14 cellular contexts compared by ENCODE assay signal in the genomic region with DNA sequence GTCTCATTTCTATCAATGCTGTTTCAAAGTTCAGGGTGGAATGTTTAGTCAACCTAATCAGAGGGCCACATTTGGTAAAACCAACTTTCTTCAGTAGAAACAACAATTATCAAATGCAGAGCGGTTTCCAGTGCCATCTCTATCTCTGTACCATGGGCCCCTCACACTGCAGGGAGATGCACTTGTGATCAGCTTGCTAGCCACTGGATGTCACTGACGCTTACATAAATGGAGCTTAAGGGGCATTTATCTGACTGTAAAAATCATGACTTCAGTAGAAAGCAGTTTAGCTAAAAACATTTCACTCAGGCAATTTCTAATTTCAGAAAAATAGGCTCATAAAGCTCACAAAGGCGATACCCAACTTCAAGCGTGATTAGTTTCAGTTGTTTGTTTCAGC.
DNase-seq lines count a peak whose midpoint lies in the region; ATAC-seq and TF ChIP-seq lines count a peak whose summit lies in the region.
"Had no signal": no experiment of that assay in that cellular context is flagged by ENCODE, and none has a peak within 500 bp of the region (broad histone marks: within the 10 kb centered on the region; RNA-seq: fewer than 3 reads in every experiment).

No MANE protein-coding gene starts in this region.

- no peak overlapping the region for H4K91ac ChIP-seq in IMR-90 (ENCODE audit: insufficient read depth, low read depth, low read length)

- no peaks in the 10 kb centered on the region for H3K9me2 ChIP-seq in hepatocyte (replicated peaks; ENCODE audit: insufficient read depth)

- H3K4me3 ChIP-seq in AG10803 (ENCODE audit: low read length) (no peak overlapping the region), IMR-90 (ENCODE audit: insufficient read depth, low read depth, low read length) (no peak overlapping the region), hepatocyte (no peak overlapping the region)
- H3K4me3 ChIP-seq: stomach had no signal

- no peaks in the 10 kb centered on the region for H3K36me3 ChIP-seq in IMR-90 (ENCODE audit: control insufficient read depth, insufficient read depth, low read length)
- H3K36me3 ChIP-seq in hepatocyte (replicated peaks; ENCODE audit: insufficient read depth, low read depth) = no peaks in the 10 kb centered on the region
- H3K36me3 ChIP-seq: stomach had no signal

- H3K79me2 ChIP-seq in hepatocyte = no peaks in the 10 kb centered on the region

- H3K56ac ChIP-seq in IMR-90 (ENCODE audit: extremely low read depth, insufficient read depth, low read length) = no peak overlapping the region

- CTCF ChIA-PET in IMR-90 (lab: Yijun Ruan, JAX) (no interaction called here), WTC11 (lab: Charles Lee) (interaction anchor here (1.2 kb wide), 1 partner anchor 9 kb away, joined by 4 read pairs; no protein-coding TSS in a partner anchor)

- no peaks in the 10 kb centered on the region for H3K9me1 ChIP-seq in IMR-90 (ENCODE audit: insufficient read depth, low read length)

- no peaks in the 10 kb centered on the region for H3K4me1 Mint-ChIP-seq in WTC11

- H2AK5ac ChIP-seq in IMR-90 (ENCODE audit: low read depth, low read length) = no peak overlapping the region

- POLR2A ChIA-PET in IMR-90 (lab: Charles Lee; ENCODE audit: unreplicated experiment) = no interaction called here
- POLR2A ChIA-PET in WTC11 (lab: Charles Lee) = no interaction called here

- H3K4me1 ChIP-seq in IMR-90 (ENCODE audit: control insufficient read depth, insufficient read depth, low read length) (no peaks in the 10 kb centered on the region), hepatocyte (ENCODE audit: insufficient read depth) (peaks cover 19% of the 10 kb centered on the region)
- H3K4me1 ChIP-seq: stomach had no signal

- no peak overlapping the region for H3K23ac ChIP-seq in IMR-90 (ENCODE audit: low read depth, low read length)

- H2BK120ac ChIP-seq in IMR-90 (ENCODE audit: low read depth, low read length) = no peak overlapping the region

- in situ Hi-C loops in IMR-90 (cut with MboI; ENCODE audit: low sequenced_read_pairs) = no loop called here

- H3K79me1 ChIP-seq in IMR-90 (ENCODE audit: low read depth in 1 of 2, low read length in 2 of 2) = no peaks in the 10 kb centered on the region

- no CpG with 5 or more reads among the region's 4 CpGs for WGBS in IMR-90 (ENCODE audit: extremely low coverage in 2 of 2, insufficient read length in 1 of 2), 2 experiments
- WGBS in hepatocyte (ENCODE audit: low lambda C conversion rate, missing lambda C conversion rate) = 68% methylated on average over 4 of the region's 4 CpGs

- no peak overlapping the region for H2BK15ac ChIP-seq in IMR-90 (ENCODE audit: low read depth, low read length)

- H2AFZ ChIP-seq in IMR-90 (replicated peaks; ENCODE audit: low read length, poor library complexity) (no peak overlapping the region), hepatocyte (no peak overlapping the region)

- no peak overlapping the region for H4K5ac ChIP-seq in IMR-90 (ENCODE audit: low read depth, low read length)

- no peaks in the 10 kb centered on the region; the same call in none of the 2 replicates for H3K9me3 ChIP-seq in IMR-90 (ENCODE audit: control insufficient read depth, insufficient read depth, low read length)
- H3K9me3 ChIP-seq in hepatocyte (ENCODE audit: low read depth) = no peaks in the 10 kb centered on the region
- H3K9me3 ChIP-seq: stomach had no signal

- DNase-seq in AG10803 (ENCODE audit: low read depth) = peak; percentile 44
- peak; percentile 29 for DNase-seq in IMR-90
- DNase-seq in WTC11 (ENCODE audit: low spot score) = no peak
- DNase-seq in hepatocyte (ENCODE audit: low spot score) = no peak
- DNase-seq in amygdala (lab: John Stamatoyannopoulos, UW) = no peak
- no peak for DNase-seq in NCI-H1092 treated with DMSO at 0.1 percent for 48 hours (lab: John Stamatoyannopoulos, UW)
- DNase-seq in activated effector memory CD4-positive, alpha-beta T cell treated with Interleukin-2 at 50 U/mL for 16 hours = no peak
- no peak for DNase-seq in stimulated activated naive CD4-positive, alpha-beta T cell (lab: John Stamatoyannopoulos, UW)
- DNase-seq: activated CD8-positive, alpha-beta memory T cell treated with anti-CD3 and anti-CD28 coated beads, Interleukin-2, amount 50 U/mL, for 48 hours; CD8-positive, alpha-beta memory T cell; effector CD4-positive, alpha-beta T cell; NCI-H2107; stomach had no signal

- no peaks in the 10 kb centered on the region for H3K27me3 ChIP-seq in IMR-90 (ENCODE audit: control insufficient read depth, insufficient read depth, low read length)
- H3K27me3 ChIP-seq in hepatocyte = no peaks in the 10 kb centered on the region
- H3K27me3 ChIP-seq: stomach had no signal

- ATAC-seq in IMR-90 (ENCODE audit: low read depth) (no peak), WTC11 (peak; percentile 51)

- dilution Hi-C loops in IMR-90 (cut with HindIII; ENCODE audit: low sequenced_read_pairs, unreplicated experiment) = no loop called here

- H4K20me1 ChIP-seq in IMR-90 (ENCODE audit: insufficient read depth, low read length) (no peaks in the 10 kb centered on the region), hepatocyte (ENCODE audit: insufficient read depth, poor library complexity, severe bottlenecking) (no peaks in the 10 kb centered on the region)

- no peak overlapping the region for H4K8ac ChIP-seq in IMR-90 (ENCODE audit: low read depth in 2 of 2, low read length in 2 of 2)

- H2BK5ac ChIP-seq in IMR-90 (ENCODE audit: low read depth, low read length, poor library complexity, severe bottlenecking) = no peak overlapping the region

- TF ChIP-seq POLR2A in IMR-90 (IDR thresholded peaks at IDR 0.05; ENCODE audit: low read depth, low read length) = no peak

- H3K27ac ChIP-seq in IMR-90 (ENCODE audit: insufficient read depth, low read length) = no peak overlapping the region
- H3K27ac ChIP-seq in hepatocyte = no peak overlapping the region
- H3K27ac ChIP-seq: RWPE1, stomach had no signal

- no peak overlapping the region for H3K4ac ChIP-seq in IMR-90 (ENCODE audit: low read depth, low read length)

- no peak overlapping the region for H3K9ac ChIP-seq in IMR-90 (ENCODE audit: low read depth, low read length)

- no peak overlapping the region for H3K4me2 ChIP-seq in IMR-90 (ENCODE audit: low read depth, low read length)
- H3K4me2 ChIP-seq in hepatocyte = no peak overlapping the region

- no peak overlapping the region for H3K14ac ChIP-seq in IMR-90 (replicated peaks; ENCODE audit: low read depth, low read length)

- peaks cover 7% of the 10 kb centered on the region; the same call in 1 of the 2 replicates for H3K36me3 Mint-ChIP-seq in WTC11

- H2AK9ac ChIP-seq in IMR-90 (replicated peaks; ENCODE audit: low read depth, low read length, poor library complexity) = no peak overlapping the region

- H2BK20ac ChIP-seq in IMR-90 (ENCODE audit: low read depth, low read length) = no peak overlapping the region

- peak; percentile 48 for TF ChIP-seq RAD21 in IMR-90 (IDR thresholded peaks at IDR 0.05; ENCODE audit: low read length)

- no TSS peak for BruUV-seq in IMR-90 (replicated peaks; lab: Mats Ljungman, UMichigan)

- no peak overlapping the region for H3K18ac ChIP-seq in IMR-90 (ENCODE audit: low read depth, low read length)

- H3K9me3 Mint-ChIP-seq in WTC11 = peaks cover 8% of the 10 kb centered on the region
- H3K9me3 Mint-ChIP-seq: CD8-positive, alpha-beta memory T cell had no signal

- TF ChIP-seq CTCF in AG10803 (conservative IDR thresholded peaks at IDR 0.05; ENCODE audit: low read length) (peak; percentile 45), IMR-90 (conservative IDR thresholded peaks at IDR 0.05; ENCODE audit: low read depth, low read length) (0 out of 2 replicates have a peak, but pooled peaks have one; percentile 20), WTC11 (IDR thresholded peaks at IDR 0.05) (no peak), hepatocyte (IDR thresholded peaks at IDR 0.05; ENCODE audit: poor library complexity) (peak; percentile 31)

- no peak overlapping the region for H3K4me3 Mint-ChIP-seq in WTC11
- H3K4me3 Mint-ChIP-seq: CD8-positive, alpha-beta memory T cell had no signal

- H3K27me3 Mint-ChIP-seq in WTC11 (ENCODE audit: low read depth) = no peaks in the 10 kb centered on the region; the same call in 1 of the 2 replicates

- H3K27ac Mint-ChIP-seq in WTC11 = no peak overlapping the region
- H3K27ac Mint-ChIP-seq: CD8-positive, alpha-beta memory T cell had no signal

- intact Hi-C loops in IMR-90 (cut with micrococcal nuclease) = no loop called here

TF ChIP-seq in IMR-90, 13 proteins besides CTCF, POLR2A, EP300 and RAD21 (continues in another document):
- TF ChIP-seq FOS (IDR thresholded peaks at IDR 0.05; ENCODE audit: low read depth, low read length) = no peak
- TF ChIP-seq, protein P1, sequence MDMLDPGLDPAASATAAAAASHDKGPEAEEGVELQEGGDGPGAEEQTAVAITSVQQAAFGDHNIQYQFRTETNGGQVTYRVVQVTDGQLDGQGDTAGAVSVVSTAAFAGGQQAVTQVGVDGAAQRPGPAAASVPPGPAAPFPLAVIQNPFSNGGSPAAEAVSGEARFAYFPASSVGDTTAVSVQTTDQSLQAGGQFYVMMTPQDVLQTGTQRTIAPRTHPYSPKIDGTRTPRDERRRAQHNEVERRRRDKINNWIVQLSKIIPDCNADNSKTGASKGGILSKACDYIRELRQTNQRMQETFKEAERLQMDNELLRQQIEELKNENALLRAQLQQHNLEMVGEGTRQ (IDR thresholded peaks at IDR 0.05; ENCODE audit: low read depth, low read length) = no peak

TF ChIP-seq in WTC11, 78 proteins besides CTCF, POLR2A, EP300 and RAD21 (continues in another document):
- TF ChIP-seq FOXP1 (CRISPR knock-in tag; IDR thresholded peaks at IDR 0.05; ENCODE audit: borderline replicate concordance) = no peak
- TF ChIP-seq RELA (CRISPR knock-in tag; IDR thresholded peaks at IDR 0.05; ENCODE audit: borderline replicate concordance) = no peak
- TF ChIP-seq CREB1 (CRISPR knock-in tag; IDR thresholded peaks at IDR 0.05) = no peak
- TF ChIP-seq, protein P2, sequence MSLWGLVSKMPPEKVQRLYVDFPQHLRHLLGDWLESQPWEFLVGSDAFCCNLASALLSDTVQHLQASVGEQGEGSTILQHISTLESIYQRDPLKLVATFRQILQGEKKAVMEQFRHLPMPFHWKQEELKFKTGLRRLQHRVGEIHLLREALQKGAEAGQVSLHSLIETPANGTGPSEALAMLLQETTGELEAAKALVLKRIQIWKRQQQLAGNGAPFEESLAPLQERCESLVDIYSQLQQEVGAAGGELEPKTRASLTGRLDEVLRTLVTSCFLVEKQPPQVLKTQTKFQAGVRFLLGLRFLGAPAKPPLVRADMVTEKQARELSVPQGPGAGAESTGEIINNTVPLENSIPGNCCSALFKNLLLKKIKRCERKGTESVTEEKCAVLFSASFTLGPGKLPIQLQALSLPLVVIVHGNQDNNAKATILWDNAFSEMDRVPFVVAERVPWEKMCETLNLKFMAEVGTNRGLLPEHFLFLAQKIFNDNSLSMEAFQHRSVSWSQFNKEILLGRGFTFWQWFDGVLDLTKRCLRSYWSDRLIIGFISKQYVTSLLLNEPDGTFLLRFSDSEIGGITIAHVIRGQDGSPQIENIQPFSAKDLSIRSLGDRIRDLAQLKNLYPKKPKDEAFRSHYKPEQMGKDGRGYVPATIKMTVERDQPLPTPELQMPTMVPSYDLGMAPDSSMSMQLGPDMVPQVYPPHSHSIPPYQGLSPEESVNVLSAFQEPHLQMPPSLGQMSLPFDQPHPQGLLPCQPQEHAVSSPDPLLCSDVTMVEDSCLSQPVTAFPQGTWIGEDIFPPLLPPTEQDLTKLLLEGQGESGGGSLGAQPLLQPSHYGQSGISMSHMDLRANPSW (CRISPR knock-in tag; conservative IDR thresholded peaks at IDR 0.05; ENCODE audit: low read depth) = no peak

Comparison
In these comparisons a context has a peak if more than half of its experiments do, and no peak if none do; other contexts are left out.
1. DNase-seq: peak in AG10803 (single experiment) and IMR-90 (single experiment); none in WTC11 (single experiment), hepatocyte (single experiment), amygdala (0 of 56), NCI-H1092 treated with DMSO at 0.1 percent for 48 hours (single experiment), activated effector memory CD4-positive, alpha-beta T cell treated with Interleukin-2 at 50 U/mL for 16 hours (single experiment) and stimulated activated naive CD4-positive, alpha-beta T cell (0 of 6).